In genomic region chr9:14179449-14179848, GRCh38 we compare ENCODE assay signal across 14 cellular contexts.
DNase-seq lines count a peak whose midpoint lies in the region; ATAC-seq and TF ChIP-seq lines count a peak whose summit lies in the region.
"Had no signal": no experiment of that assay in that cellular context is flagged by ENCODE, and none has a peak within 500 bp of the region (broad histone marks: within the 10 kb centered on the region; RNA-seq: fewer than 3 reads in every experiment).

No MANE protein-coding gene starts in this region.

- no peaks in the 10 kb centered on the region for H3K27me3 ChIP-seq in HCT116 (ENCODE audit: insufficient read depth, low read length)
- H3K27me3 ChIP-seq: left lung had no signal

- H3K9me3 ChIP-seq in HCT116 (ENCODE audit: control insufficient read depth in 1 of 2, insufficient read depth in 1 of 2, low read depth in 1 of 2, low read length in 2 of 2) (no peaks in the 10 kb centered on the region), mucosa of descending colon (no peaks in the 10 kb centered on the region)
- H3K9me3 ChIP-seq: left lung had no signal

- H2AFZ ChIP-seq in HCT116 (ENCODE audit: low read depth, low read length, poor library complexity, severe bottlenecking), result no peak overlapping the region

- no peaks in the 10 kb centered on the region for H4K20me1 ChIP-seq in HCT116 (ENCODE audit: insufficient read depth)

- H3K9ac ChIP-seq in HCT116 (ENCODE audit: low read length), result no peak overlapping the region

- H3K4me2 ChIP-seq in HCT116 (ENCODE audit: low read length), result no peak overlapping the region

- H3K36me3 ChIP-seq in HCT116 (ENCODE audit: control insufficient read depth in 1 of 2, insufficient read depth in 2 of 2, low read length in 2 of 2), result no peaks in the 10 kb centered on the region
- H3K36me3 ChIP-seq in mucosa of descending colon (ENCODE audit: low read depth), result no peaks in the 10 kb centered on the region
- H3K36me3 ChIP-seq: left lung had no signal

- BruUV-seq in HCT116 (replicated peaks; lab: Mats Ljungman, UMichigan), result no TSS peak

- no peaks in the 10 kb centered on the region for H3K9me2 ChIP-seq in HCT116 (ENCODE audit: insufficient read depth)

- POLR2A ChIA-PET in HCT116 (lab: Charles Lee), result no interaction called here

- no peak for TF ChIP-seq CTCF in HCT116 (IDR thresholded peaks at IDR 0.05 in 2 of 3, conservative IDR thresholded peaks at IDR 0.05 in 1 of 3; ENCODE audit: borderline replicate concordance in 1 of 3, insufficient read depth in 1 of 3, low read depth in 2 of 3, low read length in 2 of 3)
- no peak for TF ChIP-seq CTCF in VCaP (conservative IDR thresholded peaks at IDR 0.05)
- TF ChIP-seq CTCF in mucosa of descending colon (IDR thresholded peaks at IDR 0.05), result no peak

- RAD21 ChIA-PET in HCT116 (lab: Charles Lee; ENCODE audit: low non-redundant PET in 1 of 2, low total read pairs in 2 of 2, uncharacterized antibody in 2 of 2, unreplicated experiment in 2 of 2), result no interaction called here

- DNase-seq in HCT116 (ENCODE audit: low read depth, low spot score) (peak; percentile 26), NCI-H2029 treated with DMSO at 0.1 percent for 48 hours (lab: John Stamatoyannopoulos, UW) (peak; percentile 31), mucosa of descending colon (peak in 1 of 3 donors; percentile 53), HuH-7.5 (ENCODE audit: low spot score) (no peak), DMS 273 (lab: John Stamatoyannopoulos, UW; ENCODE audit: unreplicated experiment) (no peak)
- DNase-seq in activated CD8-positive, alpha-beta memory T cell treated with anti-CD3 and anti-CD28 coated beads for 24 hours, result no peak
- DNase-seq: activated naive CD8-positive, alpha-beta T cell treated with anti-CD3 and anti-CD28 coated beads, Interleukin-2, amount 10 ng/mL, durations not matched to agents 7 days and 5 days; AML-193; DND-41; left lung; MM.1S had no signal

- H3K4me3 ChIP-seq in HCT116 (replicated peaks in 1 of 2; ENCODE audit: low read depth in 1 of 2, low read length in 2 of 2) (no peak overlapping the region), mucosa of descending colon (no peak overlapping the region)
- H3K4me3 ChIP-seq: left lung had no signal

- intact Hi-C loops in HCT116 (cut with micrococcal nuclease) (loop anchor here (5.0 kb wide), 1 partner anchor 58 kb away; no protein-coding TSS in a partner anchor), mucosa of descending colon (cut with DNase I, micrococcal nuclease) (no loop called here)

- no peak for TF ChIP-seq RAD21 in HCT116 (IDR thresholded peaks at IDR 0.05; ENCODE audit: low read depth)

- peaks cover 0 to 22% of the 10 kb centered on the region in 2 experiments; a peak in 2 of 4 replicates for H3K4me1 ChIP-seq in HCT116 (ENCODE audit: control insufficient read depth in 1 of 2, insufficient read depth in 2 of 2, low read length in 2 of 2)
- peaks cover 15% of the 10 kb centered on the region for H3K4me1 ChIP-seq in mucosa of descending colon (ENCODE audit: low read depth)

- H3K27ac ChIP-seq in HCT116 (ENCODE audit: low read depth, low read length) (peak overlapping the region; percentile 11; the same call in 1 of the 2 replicates), VCaP (peak overlapping the region; percentile 97)
- H3K27ac ChIP-seq: left lung had no signal

- CTCF ChIA-PET in HCT116 (lab: Charles Lee), result no interaction called here

- no peak for TF ChIP-seq POLR2A in HCT116 (IDR thresholded peaks at IDR 0.05; ENCODE audit: borderline replicate concordance, extremely low read depth, insufficient read depth, insufficient read length)

- ATAC-seq in HCT116 (peak; percentile 38; the same call in 1 of the 2 replicates), mucosa of descending colon (peak; percentile 92), GM21737 (IDR thresholded peaks at IDR 0.05; ENCODE audit: unreplicated experiment) (no peak)
- ATAC-seq: activated CD4-positive, CD25-positive, alpha-beta regulatory T cell treated with anti-CD3 and anti-CD28 coated beads, Interleukin-2, amount 50 U/mL, for 24 hours; left lung had no signal

- no peaks in the 10 kb centered on the region for H3K79me2 ChIP-seq in HCT116 (ENCODE audit: insufficient read depth, low read length)

TF ChIP-seq in HCT116, 20 proteins besides CTCF, POLR2A, EP300 and RAD21:
- TF ChIP-seq SP1 (IDR thresholded peaks at IDR 0.05; ENCODE audit: low read depth) (0 out of 2 replicates have a peak, but pooled peaks have one; percentile 13), FOSL1 (IDR thresholded peaks at IDR 0.05; ENCODE audit: low read depth) (no peak)

Comparison
In these comparisons a context has a peak if more than half of its experiments do, and no peak if none do; other contexts are left out.
1. DNase-seq: peak in HCT116 (single experiment) and NCI-H2029 treated with DMSO at 0.1 percent for 48 hours (single experiment); none in HuH-7.5 (single experiment), activated CD8-positive, alpha-beta memory T cell treated with anti-CD3 and anti-CD28 coated beads for 24 hours (single experiment) and DMS 273 (single experiment).